ENCODE assay signal across 17 cellular contexts in genomic region chr6:36313628-36313895, GRCh38. TPM values are rescaled to one million over a fixed set of nuclear protein-coding genes. Genes with fewer than 3 reads are reported as not detected.
DNase-seq lines count a peak whose midpoint lies in the region; ATAC-seq and TF ChIP-seq lines count a peak whose summit lies in the region.
"Had no signal": no experiment of that assay in that cellular context is flagged by ENCODE, and none has a peak within 500 bp of the region (broad histone marks: within the 10 kb centered on the region; RNA-seq: fewer than 3 reads in every experiment).

No MANE protein-coding gene starts in this region.

- intact Hi-C loops in activated CD4-positive, alpha-beta T cell treated with anti-CD3 and anti-CD28 coated beads, Interleukin-2, amount 10 ng/mL, durations not matched to agents 24 days and 14 days (cut with micrococcal nuclease): no loop called here

- H3K27me3 ChIP-seq in HL-60 (ENCODE audit: insufficient read depth, poor library complexity, severe bottlenecking): no peaks in the 10 kb centered on the region
- H3K27me3 ChIP-seq in OCI-LY1 (ENCODE audit: insufficient read depth, low read length): no peaks in the 10 kb centered on the region; the same call in 1 of the 2 replicates

- no peaks in the 10 kb centered on the region for H3K36me3 Mint-ChIP-seq in activated CD4-positive, alpha-beta T cell treated with anti-CD3 and anti-CD28 coated beads, Interleukin-2, amount 10 ng/mL, durations not matched to agents 24 days and 14 days (ENCODE audit: low read depth)

- peaks cover 3% of the 10 kb centered on the region for H3K9me3 Mint-ChIP-seq in activated CD4-positive, alpha-beta T cell treated with anti-CD3 and anti-CD28 coated beads, Interleukin-2, amount 10 ng/mL, durations not matched to agents 24 days and 14 days

- no peaks in the 10 kb centered on the region for H3K36me3 ChIP-seq in OCI-LY1 (ENCODE audit: insufficient read depth, low read length)
- H3K36me3 ChIP-seq: HAP-1 had no signal

- DNase-seq in HL-60 (ENCODE audit: low read depth in 1 of 2, low spot score in 1 of 2) (no peak), islet precursor cell (peak; percentile 67)
- no peak for DNase-seq in stimulated activated CD4-positive, alpha-beta T cell treated with anti-CD3 and anti-CD28 coated beads, Interleukin-1b, Interleukin-23, amount 100 ng/mL, for 48 hours
- no peak for DNase-seq in activated CD4-positive, alpha-beta T cell treated with anti-CD3 and anti-CD28 coated beads, Interleukin-2, amount 10 ng/mL, durations not matched to agents 24 days and 14 days
- DNase-seq: ACHN, KBM-7, NCI-H2029 treated with DMSO at 0.1 percent for 48 hours, NCI-H2171 treated with DMSO at 0.1 percent for 48 hours, NCI-H446, SHP77 had no signal

- TF ChIP-seq CTCF in HL-60 (IDR thresholded peaks at IDR 0.05; ENCODE audit: insufficient read depth, low read length): no peak
- TF ChIP-seq CTCF in OCI-LY1 (IDR thresholded peaks at IDR 0.05; ENCODE audit: low read length): no peak

- no peaks in the 10 kb centered on the region for H3K79me2 ChIP-seq in OCI-LY1 (ENCODE audit: insufficient read depth, low read length)

- H3F3A ChIP-seq in OCI-LY1 (ENCODE audit: insufficient read depth, low read length): no peaks in the 10 kb centered on the region

- H3K4me2 ChIP-seq in OCI-LY1 (ENCODE audit: low read length): peak overlapping the region; percentile 14; the same call in 1 of the 2 replicates

- no peak overlapping the region for H2AFZ ChIP-seq in OCI-LY1 (ENCODE audit: low read length)

- peaks cover 28% of the 10 kb centered on the region for H3K27me3 Mint-ChIP-seq in activated CD4-positive, alpha-beta T cell treated with anti-CD3 and anti-CD28 coated beads, Interleukin-2, amount 10 ng/mL, durations not matched to agents 24 days and 14 days

- ATAC-seq in GM18868 (IDR thresholded peaks at IDR 0.05; ENCODE audit: unreplicated experiment) (no peak), HG03175 (IDR thresholded peaks at IDR 0.05; ENCODE audit: unreplicated experiment) (no peak)

- no peak overlapping the region for H3K4me3 ChIP-seq in HL-60 (replicated peaks; ENCODE audit: insufficient read depth, low read length)
- H3K4me3 ChIP-seq in OCI-LY1 (ENCODE audit: low read depth, low read length, poor library complexity, severe bottlenecking): no peak overlapping the region
- H3K4me3 ChIP-seq: HAP-1, SK-N-MC had no signal

- H3K27ac ChIP-seq in HL-60 (replicated peaks) (peak overlapping the region; percentile 82), OCI-LY1 (ENCODE audit: low read depth, low read length, poor library complexity, severe bottlenecking) (no peak overlapping the region)
- H3K27ac ChIP-seq: SK-N-MC had no signal

- H3K27ac Mint-ChIP-seq in activated CD4-positive, alpha-beta T cell treated with anti-CD3 and anti-CD28 coated beads, Interleukin-2, amount 10 ng/mL, durations not matched to agents 24 days and 14 days: no peak overlapping the region

- no peak overlapping the region for H3K9ac ChIP-seq in OCI-LY1 (ENCODE audit: low read length)

- no peaks in the 10 kb centered on the region for H4K20me1 ChIP-seq in OCI-LY1 (ENCODE audit: insufficient read depth, low read length)

- no peaks in the 10 kb centered on the region for H3K9me3 ChIP-seq in OCI-LY1 (ENCODE audit: low read length)
- H3K9me3 ChIP-seq: HAP-1 had no signal

- H3K9me2 ChIP-seq in OCI-LY1 (ENCODE audit: low read depth, low read length): no peaks in the 10 kb centered on the region

- no peak overlapping the region for H3K4me3 Mint-ChIP-seq in activated CD4-positive, alpha-beta T cell treated with anti-CD3 and anti-CD28 coated beads, Interleukin-2, amount 10 ng/mL, durations not matched to agents 24 days and 14 days

- H3K4me1 Mint-ChIP-seq in activated CD4-positive, alpha-beta T cell treated with anti-CD3 and anti-CD28 coated beads, Interleukin-2, amount 10 ng/mL, durations not matched to agents 24 days and 14 days: peaks cover 5% of the 10 kb centered on the region

- peaks cover 14% of the 10 kb centered on the region for H3K4me1 ChIP-seq in OCI-LY1 (ENCODE audit: insufficient read depth, low read length, severe bottlenecking)
- H3K4me1 ChIP-seq: HAP-1 had no signal

RNA-seq across cellular contexts. Expression of gene BNIP5, which starts 23.1 kb away (rescaled TPM):
- total RNA-seq in activated CD4-positive, alpha-beta T cell treated with anti-CD3 and anti-CD28 coated beads, Interleukin-2, amount 10 ng/mL, durations not matched to agents 24 days and 14 days: not detected in 2 replicates
- total RNA-seq: G401, RPMI7951 had no signal

RNA-seq across cellular contexts. Expression of gene PNPLA1, which starts 43.7 kb away (rescaled TPM):
- total RNA-seq in activated CD4-positive, alpha-beta T cell treated with anti-CD3 and anti-CD28 coated beads, Interleukin-2, amount 10 ng/mL, durations not matched to agents 24 days and 14 days: not detected in 2 replicates
- total RNA-seq: G401, RPMI7951 had no signal
